Comparison of ENCODE assay signal across 34 cellular contexts in the genomic region with DNA sequence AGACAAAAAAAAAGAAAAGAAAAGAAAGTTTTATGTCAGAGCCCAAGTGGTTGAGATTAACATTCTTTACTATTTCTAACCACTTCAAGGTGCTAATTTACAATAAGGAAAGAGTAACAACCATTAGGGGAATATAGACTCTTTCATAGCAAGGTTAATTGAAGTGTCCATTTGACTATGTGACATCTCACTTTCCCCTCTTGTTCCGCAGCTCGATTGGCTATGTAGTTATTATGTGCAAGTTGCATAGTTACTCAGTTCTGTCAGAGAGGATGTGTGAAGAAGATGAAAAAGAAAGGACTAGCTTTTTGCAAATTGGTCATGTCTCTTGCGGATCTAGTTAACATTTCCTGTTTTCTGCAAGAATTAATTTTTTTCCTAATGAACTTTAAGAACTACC.
"Had no signal": no experiment of that assay in that cellular context is flagged by ENCODE, and none has a peak within 500 bp of the region (broad histone marks: within the 10 kb centered on the region; RNA-seq: fewer than 3 reads in every experiment).

No MANE protein-coding gene starts in this region.

- H3K27me3 ChIP-seq: adrenal gland, body of pancreas, brain microvascular endothelial cell, breast epithelium had no signal

- H3K4me1 ChIP-seq: adrenal gland, body of pancreas, breast epithelium had no signal

- H3K4me3 Mint-ChIP-seq: activated B cell treated with CpG ODN at 0.5 μM for 24 hours; activated CD4-positive, alpha-beta memory T cell treated with anti-CD3 and anti-CD28 coated beads for 36 hours; activated CD4-positive, alpha-beta T cell treated with anti-CD3 and anti-CD28 coated beads, Interleukin-2, amount 10 ng/mL, durations not matched to agents 24 days and 14 days; activated CD8-positive, alpha-beta T cell treated with anti-CD3 and anti-CD28 coated beads for 36 hours; activated naive CD4-positive, alpha-beta T cell treated with anti-CD3 and anti-CD28 coated beads for 36 hours; activated naive CD8-positive, alpha-beta T cell treated with anti-CD3 and anti-CD28 coated beads for 36 hours; activated T-cell treated with anti-CD3 and anti-CD28 coated beads, Interleukin-2, amount 50 U/mL, for 4 hours; activated T-cell treated with anti-CD3 and anti-CD28 coated beads, Interleukin-2, amount 50 U/mL, for 72 hours; activated T-helper 1 cell treated with anti-CD3 and anti-CD28 coated beads, Interleukin-12 subunit alpha, Interleukin-12 subunit beta, Interleukin-2, Interleukin-4 antibody, amounts not matched to agents 30 ng/mL and 10 ng/mL and 1 ng/mL, durations not matched to agents 14 hours and 24 hours and 36 hours; activated T-helper 17 cell treated with anti-CD3 and anti-CD28 coated beads, Interleukin-2, amount 50 U/mL, for 72 hours; T-helper 1 cell treated with Interleukin-12 subunit alpha and Interleukin-12 subunit beta and Interleukin-4 antibody, amounts not matched to agents 30 μg/mL and 1 μg/mL, for 36 hours; T-helper 2 cell treated with Interferon-gamma antibody and Interleukin-4, amounts not matched to agents 5 μg/mL and 100 μg/mL, for 36 hours had no signal

- DNase-seq: activated B cell treated with CpG ODN at 0.5 μM for 24 hours; activated CD4-positive, alpha-beta memory T cell treated with anti-CD3 and anti-CD28 coated beads for 36 hours; activated CD4-positive, alpha-beta T cell treated with anti-CD3 and anti-CD28 coated beads for 4 hours; activated CD4-positive, alpha-beta T cell treated with anti-CD3 and anti-CD28 coated beads, Interleukin-2, amount 10 ng/mL, durations not matched to agents 24 days and 14 days; activated CD4-positive, alpha-beta T cell treated with anti-CD3 and anti-CD28 coated beads, Interleukin-2, amount 50 U/mL, for 1 hour; activated CD4-positive, alpha-beta T cell treated with anti-CD3 and anti-CD28 coated beads, Interleukin-2, amount 50 U/mL, for 4 hours; activated CD4-positive, CD25-positive, alpha-beta regulatory T cell treated with anti-CD3 and anti-CD28 coated beads, Interleukin-2, amount 50 U/mL, for 72 hours; activated CD8-positive, alpha-beta memory T cell treated with anti-CD3 and anti-CD28 coated beads, Interleukin-2, amount 50 U/mL, for 4 hours; activated CD8-positive, alpha-beta T cell treated with anti-CD3 and anti-CD28 coated beads for 36 hours; activated effector memory CD4-positive, alpha-beta T cell treated with anti-CD3 and anti-CD28 coated beads, Interleukin-2, amount 50 U/mL, for 16 hours; activated gamma-delta T cell treated with Interleukin-2 at 50 U/mL for 16 hours; activated naive CD4-positive, alpha-beta T cell; activated naive CD4-positive, alpha-beta T cell treated with anti-CD3 and anti-CD28 coated beads for 36 hours; activated naive CD4-positive, alpha-beta T cell treated with anti-CD3 and anti-CD28 coated beads, Interleukin-2, amount 50 U/mL, for 16 hours; activated naive CD8-positive, alpha-beta T cell treated with anti-CD3 and anti-CD28 coated beads for 36 hours; activated T-cell treated with anti-CD3 and anti-CD28 coated beads for 4 hours; activated T-cell treated with anti-CD3 and anti-CD28 coated beads, Interleukin-2, amount 50 U/mL, for 1 hour; activated T-cell treated with anti-CD3 and anti-CD28 coated beads, Interleukin-2, amount 50 U/mL, for 4 hours; activated T-cell treated with anti-CD3 and anti-CD28 coated beads, Interleukin-2, amount 50 U/mL, for 72 hours; adrenal gland; amniotic stem cell; aorta; body of pancreas; brain microvascular endothelial cell; central memory CD4-positive, alpha-beta T cell; T-helper 2 cell; T-helper 9 cell had no signal

- H3K27me3 Mint-ChIP-seq: activated B cell treated with CpG ODN at 0.5 μM for 24 hours; activated CD4-positive, alpha-beta memory T cell treated with anti-CD3 and anti-CD28 coated beads for 36 hours; activated CD4-positive, alpha-beta T cell treated with anti-CD3 and anti-CD28 coated beads, Interleukin-2, amount 10 ng/mL, durations not matched to agents 24 days and 14 days; activated CD8-positive, alpha-beta T cell treated with anti-CD3 and anti-CD28 coated beads for 36 hours had no signal

- H3K9me3 Mint-ChIP-seq: activated B cell treated with CpG ODN at 0.5 μM for 24 hours; activated CD4-positive, alpha-beta memory T cell treated with anti-CD3 and anti-CD28 coated beads for 36 hours; activated CD4-positive, alpha-beta T cell treated with anti-CD3 and anti-CD28 coated beads, Interleukin-2, amount 10 ng/mL, durations not matched to agents 24 days and 14 days; activated CD8-positive, alpha-beta T cell treated with anti-CD3 and anti-CD28 coated beads for 36 hours; activated naive CD4-positive, alpha-beta T cell treated with anti-CD3 and anti-CD28 coated beads for 36 hours; activated naive CD8-positive, alpha-beta T cell treated with anti-CD3 and anti-CD28 coated beads for 36 hours; activated T-cell treated with anti-CD3 and anti-CD28 coated beads, Interleukin-2, amount 50 U/mL, for 4 hours; activated T-helper 1 cell treated with anti-CD3 and anti-CD28 coated beads, Interleukin-12 subunit alpha, Interleukin-12 subunit beta, Interleukin-2, Interleukin-4 antibody, amounts not matched to agents 30 ng/mL and 10 ng/mL and 1 ng/mL, durations not matched to agents 14 hours and 24 hours and 36 hours had no signal

- FAIRE-seq: astrocyte had no signal

- ATAC-seq: activated CD8-positive, alpha-beta T cell treated with anti-CD3 and anti-CD28 coated beads for 36 hours; activated naive CD4-positive, alpha-beta T cell treated with anti-CD3 and anti-CD28 coated beads, Interleukin-2, amount 50 U/mL, for 72 hours; activated T-cell treated with anti-CD3 and anti-CD28 coated beads, Interleukin-2, amount 50 U/mL, for 4 hours; activated T-cell treated with anti-CD3 and anti-CD28 coated beads, Interleukin-2, amount 50 U/mL, for 72 hours; activated T-helper 17 cell treated with anti-CD3 and anti-CD28 coated beads, Interleukin-2, amount 50 U/mL, for 72 hours; body of pancreas had no signal

- H3K4me1 Mint-ChIP-seq: activated CD4-positive, alpha-beta T cell treated with anti-CD3 and anti-CD28 coated beads, Interleukin-2, amount 10 ng/mL, durations not matched to agents 24 days and 14 days; activated naive CD8-positive, alpha-beta T cell treated with anti-CD3 and anti-CD28 coated beads for 36 hours; activated T-helper 17 cell treated with anti-CD3 and anti-CD28 coated beads, Interleukin-2, amount 50 U/mL, for 72 hours had no signal

- H3K27ac ChIP-seq: adrenal gland, body of pancreas, brain microvascular endothelial cell, breast epithelium had no signal

- H3K36me3 ChIP-seq: adrenal gland, brain microvascular endothelial cell, breast epithelium had no signal

- H3K4me3 ChIP-seq: adrenal gland, body of pancreas, breast epithelium had no signal

- H3K36me3 Mint-ChIP-seq: activated CD4-positive, alpha-beta memory T cell treated with anti-CD3 and anti-CD28 coated beads for 36 hours; activated naive CD4-positive, alpha-beta T cell treated with anti-CD3 and anti-CD28 coated beads, Interleukin-2, amount 50 U/mL, for 72 hours; activated naive CD8-positive, alpha-beta T cell treated with anti-CD3 and anti-CD28 coated beads for 36 hours had no signal

- H3K9me3 ChIP-seq: adrenal gland, body of pancreas, breast epithelium had no signal

- H3K27ac Mint-ChIP-seq: activated B cell treated with CpG ODN at 0.5 μM for 24 hours; activated CD4-positive, alpha-beta memory T cell treated with anti-CD3 and anti-CD28 coated beads for 36 hours; activated CD4-positive, alpha-beta T cell treated with anti-CD3 and anti-CD28 coated beads, Interleukin-2, amount 10 ng/mL, durations not matched to agents 24 days and 14 days; activated CD8-positive, alpha-beta T cell treated with anti-CD3 and anti-CD28 coated beads for 36 hours; activated naive CD4-positive, alpha-beta T cell treated with anti-CD3 and anti-CD28 coated beads for 36 hours; activated naive CD4-positive, alpha-beta T cell treated with anti-CD3 and anti-CD28 coated beads, Interleukin-2, amount 50 U/mL, for 72 hours; activated naive CD8-positive, alpha-beta T cell treated with anti-CD3 and anti-CD28 coated beads for 36 hours; activated T-cell treated with anti-CD3 and anti-CD28 coated beads, Interleukin-2, amount 50 U/mL, for 72 hours; activated T-helper 1 cell treated with anti-CD3 and anti-CD28 coated beads, Interleukin-12 subunit alpha, Interleukin-12 subunit beta, Interleukin-2, Interleukin-4 antibody, amounts not matched to agents 30 ng/mL and 10 ng/mL and 1 ng/mL, durations not matched to agents 14 hours and 24 hours and 36 hours; activated T-helper 17 cell treated with anti-CD3 and anti-CD28 coated beads, Interleukin-2, amount 50 U/mL, for 72 hours; T-helper 1 cell treated with Interleukin-12 subunit alpha and Interleukin-12 subunit beta and Interleukin-4 antibody, amounts not matched to agents 30 μg/mL and 1 μg/mL, for 36 hours; T-helper 2 cell treated with Interferon-gamma antibody and Interleukin-4, amounts not matched to agents 5 μg/mL and 100 μg/mL, for 36 hours had no signal
